In the genomic region with DNA sequence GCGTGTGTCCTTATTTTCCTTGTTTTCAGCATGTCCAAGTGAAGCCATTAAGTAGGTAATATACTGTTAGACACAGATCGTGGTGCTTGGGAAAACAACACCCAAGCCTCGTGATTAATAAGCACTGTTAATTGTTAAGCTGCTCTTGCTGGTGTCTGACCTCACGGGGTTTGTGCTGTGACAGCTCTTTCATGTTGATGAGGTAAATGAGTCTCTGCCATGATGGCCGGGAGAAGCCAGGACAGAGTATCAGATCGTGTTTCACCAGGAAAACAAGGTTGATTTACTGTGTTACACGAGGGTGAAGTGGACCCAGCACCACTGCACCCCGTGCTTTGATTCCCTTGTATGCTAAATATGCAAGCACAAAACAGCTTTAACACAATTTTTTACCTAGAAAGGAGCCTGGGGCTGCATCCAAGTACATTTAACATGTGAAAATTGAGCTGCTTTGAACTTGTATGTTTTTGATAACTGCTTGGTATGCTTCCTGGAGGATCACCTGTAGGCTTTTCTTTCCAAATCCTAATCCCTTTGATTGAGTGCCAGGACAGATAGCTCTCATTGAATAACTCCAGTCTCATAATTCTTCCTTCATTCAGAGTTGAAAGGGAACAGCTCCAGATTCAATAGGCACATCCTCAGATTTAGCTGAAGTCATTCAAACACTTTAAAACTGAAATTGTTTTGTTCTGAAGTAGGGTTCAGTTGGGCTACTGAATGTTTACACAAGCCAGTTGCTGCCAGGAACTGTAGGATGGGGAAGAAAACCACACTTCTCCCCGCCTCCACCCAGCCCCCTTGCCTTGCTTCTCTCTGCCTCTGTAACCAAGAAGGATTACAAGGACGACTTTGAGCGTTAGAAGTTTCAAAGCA, we compare ENCODE assay signal across 1 cellular context.
A peak's percentile ranks its signal among the peaks of the same experiment; 100 is the strongest.
TF ChIP-seq lines count a peak whose summit lies in the region.

No MANE protein-coding gene starts in this region.

TF ChIP-seq in HEK293, 187 proteins besides CTCF, POLR2A, EP300 and RAD21 (continued from another document and continues in another):
- TF ChIP-seq ZNF274 (IDR thresholded peaks at IDR 0.05; ENCODE audit: low read length), result no peak
- no peak for TF ChIP-seq ZNF274 (tag by site-specific recombination; IDR thresholded peaks at IDR 0.05; ENCODE audit: borderline replicate concordance)
- no peak for TF ChIP-seq ZNF133 (tag by site-specific recombination; IDR thresholded peaks at IDR 0.05)
- TF ChIP-seq ZNF394 (tag by site-specific recombination; IDR thresholded peaks at IDR 0.05; ENCODE audit: borderline replicate concordance), result no peak; the same call in 1 of the 2 replicates
- no peak for TF ChIP-seq ZNF404 (tag by site-specific recombination; IDR thresholded peaks at IDR 0.05)
- TF ChIP-seq SCRT1 (tag by site-specific recombination; IDR thresholded peaks at IDR 0.05; ENCODE audit: borderline replicate concordance), result no peak; the same call in 1 of the 2 replicates
- 0 out of 2 replicates have a peak, but pooled peaks have one; percentile 32 for TF ChIP-seq ZBTB17 (tag by site-specific recombination; IDR thresholded peaks at IDR 0.05)
- TF ChIP-seq ZNF37A (tag by site-specific recombination; IDR thresholded peaks at IDR 0.05), result no peak
- TF ChIP-seq, protein P1, sequence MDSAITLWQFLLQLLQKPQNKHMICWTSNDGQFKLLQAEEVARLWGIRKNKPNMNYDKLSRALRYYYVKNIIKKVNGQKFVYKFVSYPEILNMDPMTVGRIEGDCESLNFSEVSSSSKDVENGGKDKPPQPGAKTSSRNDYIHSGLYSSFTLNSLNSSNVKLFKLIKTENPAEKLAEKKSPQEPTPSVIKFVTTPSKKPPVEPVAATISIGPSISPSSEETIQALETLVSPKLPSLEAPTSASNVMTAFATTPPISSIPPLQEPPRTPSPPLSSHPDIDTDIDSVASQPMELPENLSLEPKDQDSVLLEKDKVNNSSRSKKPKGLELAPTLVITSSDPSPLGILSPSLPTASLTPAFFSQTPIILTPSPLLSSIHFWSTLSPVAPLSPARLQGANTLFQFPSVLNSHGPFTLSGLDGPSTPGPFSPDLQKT (IDR thresholded peaks at IDR 0.05; ENCODE audit: borderline replicate concordance, low read depth, low read length), result no peak
- TF ChIP-seq ZNF157 (tag by site-specific recombination; IDR thresholded peaks at IDR 0.05), result no peak
- no peak for TF ChIP-seq ZNF830 (tag by site-specific recombination; IDR thresholded peaks at IDR 0.05; ENCODE audit: low read depth)
- TF ChIP-seq ZBTB21 (tag by site-specific recombination; IDR thresholded peaks at IDR 0.05), result peak; percentile 90
- TF ChIP-seq ZNF112 (tag by site-specific recombination; IDR thresholded peaks at IDR 0.05), result no peak
- TF ChIP-seq GLIS1 (tag by site-specific recombination; IDR thresholded peaks at IDR 0.05), result peak; percentile 72
- TF ChIP-seq ZNF391 (tag by site-specific recombination; IDR thresholded peaks at IDR 0.05; ENCODE audit: borderline replicate concordance, low read depth), result no peak
- TF ChIP-seq ZNF626 (tag by site-specific recombination; IDR thresholded peaks at IDR 0.05), result no peak
- TF ChIP-seq GFI1B (tag by site-specific recombination; IDR thresholded peaks at IDR 0.05), result peak; percentile 8; the same call in 1 of the 2 replicates
- TF ChIP-seq KLF16 (tag by site-specific recombination; IDR thresholded peaks at IDR 0.05), result no peak
- TF ChIP-seq ZNF629 (tag by site-specific recombination; IDR thresholded peaks at IDR 0.05), result peak; percentile 95
- TF ChIP-seq, protein P2, sequence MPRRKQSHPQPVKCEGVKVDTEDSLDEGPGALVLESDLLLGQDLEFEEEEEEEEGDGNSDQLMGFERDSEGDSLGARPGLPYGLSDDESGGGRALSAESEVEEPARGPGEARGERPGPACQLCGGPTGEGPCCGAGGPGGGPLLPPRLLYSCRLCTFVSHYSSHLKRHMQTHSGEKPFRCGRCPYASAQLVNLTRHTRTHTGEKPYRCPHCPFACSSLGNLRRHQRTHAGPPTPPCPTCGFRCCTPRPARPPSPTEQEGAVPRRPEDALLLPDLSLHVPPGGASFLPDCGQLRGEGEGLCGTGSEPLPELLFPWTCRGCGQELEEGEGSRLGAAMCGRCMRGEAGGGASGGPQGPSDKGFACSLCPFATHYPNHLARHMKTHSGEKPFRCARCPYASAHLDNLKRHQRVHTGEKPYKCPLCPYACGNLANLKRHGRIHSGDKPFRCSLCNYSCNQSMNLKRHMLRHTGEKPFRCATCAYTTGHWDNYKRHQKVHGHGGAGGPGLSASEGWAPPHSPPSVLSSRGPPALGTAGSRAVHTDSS (tag by site-specific recombination; IDR thresholded peaks at IDR 0.05), result no peak
- TF ChIP-seq SP7 (tag by site-specific recombination; IDR thresholded peaks at IDR 0.05), result peak; percentile 86
- TF ChIP-seq, protein P3, sequence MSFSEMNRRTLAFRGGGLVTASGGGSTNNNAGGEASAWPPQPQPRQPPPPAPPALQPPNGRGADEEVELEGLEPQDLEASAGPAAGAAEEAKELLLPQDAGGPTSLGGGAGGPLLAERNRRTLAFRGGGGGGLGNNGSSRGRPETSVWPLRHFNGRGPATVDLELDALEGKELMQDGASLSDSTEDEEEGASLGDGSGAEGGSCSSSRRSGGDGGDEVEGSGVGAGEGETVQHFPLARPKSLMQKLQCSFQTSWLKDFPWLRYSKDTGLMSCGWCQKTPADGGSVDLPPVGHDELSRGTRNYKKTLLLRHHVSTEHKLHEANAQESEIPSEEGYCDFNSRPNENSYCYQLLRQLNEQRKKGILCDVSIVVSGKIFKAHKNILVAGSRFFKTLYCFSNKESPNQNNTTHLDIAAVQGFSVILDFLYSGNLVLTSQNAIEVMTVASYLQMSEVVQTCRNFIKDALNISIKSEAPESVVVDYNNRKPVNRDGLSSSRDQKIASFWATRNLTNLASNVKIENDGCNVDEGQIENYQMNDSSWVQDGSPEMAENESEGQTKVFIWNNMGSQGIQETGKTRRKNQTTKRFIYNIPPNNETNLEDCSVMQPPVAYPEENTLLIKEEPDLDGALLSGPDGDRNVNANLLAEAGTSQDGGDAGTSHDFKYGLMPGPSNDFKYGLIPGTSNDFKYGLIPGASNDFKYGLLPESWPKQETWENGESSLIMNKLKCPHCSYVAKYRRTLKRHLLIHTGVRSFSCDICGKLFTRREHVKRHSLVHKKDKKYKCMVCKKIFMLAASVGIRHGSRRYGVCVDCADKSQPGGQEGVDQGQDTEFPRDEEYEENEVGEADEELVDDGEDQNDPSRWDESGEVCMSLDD (tag by site-specific recombination; IDR thresholded peaks at IDR 0.05), result no peak
- TF ChIP-seq ZIC2 (tag by site-specific recombination; IDR thresholded peaks at IDR 0.05), result 0 out of 2 replicates have a peak, but pooled peaks have one; percentile 25
- TF ChIP-seq EGR2 (tag by site-specific recombination; IDR thresholded peaks at IDR 0.05; ENCODE audit: low read depth), result peak; percentile 64
- no peak for TF ChIP-seq ZNF610 (tag by site-specific recombination; IDR thresholded peaks at IDR 0.05; ENCODE audit: borderline replicate concordance)
- no peak for TF ChIP-seq ZNF76 (tag by site-specific recombination; IDR thresholded peaks at IDR 0.05; ENCODE audit: borderline replicate concordance, low read depth)
- TF ChIP-seq, protein P4, sequence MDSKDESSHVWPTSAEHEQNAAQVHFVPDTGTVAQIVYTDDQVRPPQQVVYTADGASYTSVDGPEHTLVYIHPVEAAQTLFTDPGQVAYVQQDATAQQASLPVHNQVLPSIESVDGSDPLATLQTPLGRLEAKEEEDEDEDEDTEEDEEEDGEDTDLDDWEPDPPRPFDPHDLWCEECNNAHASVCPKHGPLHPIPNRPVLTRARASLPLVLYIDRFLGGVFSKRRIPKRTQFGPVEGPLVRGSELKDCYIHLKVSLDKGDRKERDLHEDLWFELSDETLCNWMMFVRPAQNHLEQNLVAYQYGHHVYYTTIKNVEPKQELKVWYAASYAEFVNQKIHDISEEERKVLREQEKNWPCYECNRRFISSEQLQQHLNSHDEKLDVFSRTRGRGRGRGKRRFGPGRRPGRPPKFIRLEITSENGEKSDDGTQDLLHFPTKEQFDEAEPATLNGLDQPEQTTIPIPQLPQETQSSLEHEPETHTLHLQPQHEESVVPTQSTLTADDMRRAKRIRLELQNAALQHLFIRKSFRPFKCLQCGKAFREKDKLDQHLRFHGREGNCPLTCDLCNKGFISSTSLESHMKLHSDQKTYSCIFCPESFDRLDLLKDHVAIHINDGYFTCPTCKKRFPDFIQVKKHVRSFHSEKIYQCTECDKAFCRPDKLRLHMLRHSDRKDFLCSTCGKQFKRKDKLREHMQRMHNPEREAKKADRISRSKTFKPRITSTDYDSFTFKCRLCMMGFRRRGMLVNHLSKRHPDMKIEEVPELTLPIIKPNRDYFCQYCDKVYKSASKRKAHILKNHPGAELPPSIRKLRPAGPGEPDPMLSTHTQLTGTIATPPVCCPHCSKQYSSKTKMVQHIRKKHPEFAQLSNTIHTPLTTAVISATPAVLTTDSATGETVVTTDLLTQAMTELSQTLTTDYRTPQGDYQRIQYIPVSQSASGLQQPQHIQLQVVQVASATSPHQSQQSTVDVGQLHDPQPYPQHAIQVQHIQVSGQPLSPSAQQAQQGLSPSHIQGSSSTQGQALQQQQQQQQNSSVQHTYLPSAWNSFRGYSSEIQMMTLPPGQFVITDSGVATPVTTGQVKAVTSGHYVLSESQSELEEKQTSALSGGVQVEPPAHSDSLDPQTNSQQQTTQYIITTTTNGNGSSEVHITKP (tag by site-specific recombination; IDR thresholded peaks at IDR 0.05), result 0 out of 2 replicates have a peak, but pooled peaks have one; percentile 14
- no peak for TF ChIP-seq ZNF341 (tag by site-specific recombination; IDR thresholded peaks at IDR 0.05; ENCODE audit: low read depth)
- TF ChIP-seq, protein P5, sequence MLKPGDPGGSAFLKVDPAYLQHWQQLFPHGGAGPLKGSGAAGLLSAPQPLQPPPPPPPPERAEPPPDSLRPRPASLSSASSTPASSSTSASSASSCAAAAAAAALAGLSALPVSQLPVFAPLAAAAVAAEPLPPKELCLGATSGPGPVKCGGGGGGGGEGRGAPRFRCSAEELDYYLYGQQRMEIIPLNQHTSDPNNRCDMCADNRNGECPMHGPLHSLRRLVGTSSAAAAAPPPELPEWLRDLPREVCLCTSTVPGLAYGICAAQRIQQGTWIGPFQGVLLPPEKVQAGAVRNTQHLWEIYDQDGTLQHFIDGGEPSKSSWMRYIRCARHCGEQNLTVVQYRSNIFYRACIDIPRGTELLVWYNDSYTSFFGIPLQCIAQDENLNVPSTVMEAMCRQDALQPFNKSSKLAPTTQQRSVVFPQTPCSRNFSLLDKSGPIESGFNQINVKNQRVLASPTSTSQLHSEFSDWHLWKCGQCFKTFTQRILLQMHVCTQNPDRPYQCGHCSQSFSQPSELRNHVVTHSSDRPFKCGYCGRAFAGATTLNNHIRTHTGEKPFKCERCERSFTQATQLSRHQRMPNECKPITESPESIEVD (tag by site-specific recombination; IDR thresholded peaks at IDR 0.05), result peak; percentile 75
- no peak for TF ChIP-seq KLF1 (tag by site-specific recombination; IDR thresholded peaks at IDR 0.05)
- TF ChIP-seq ZNF571 (tag by site-specific recombination; IDR thresholded peaks at IDR 0.05), result no peak
- TF ChIP-seq KLF10 (tag by site-specific recombination; IDR thresholded peaks at IDR 0.05), result no peak
- TF ChIP-seq ZBTB8A (tag by site-specific recombination; IDR thresholded peaks at IDR 0.05), result no peak
- TF ChIP-seq ZNF529 (tag by site-specific recombination; IDR thresholded peaks at IDR 0.05; ENCODE audit: insufficient replicate concordance), result no peak
- TF ChIP-seq ZNF169 (tag by site-specific recombination; IDR thresholded peaks at IDR 0.05), result no peak
- no peak for TF ChIP-seq ZNF202 (tag by site-specific recombination; IDR thresholded peaks at IDR 0.05; ENCODE audit: borderline replicate concordance)
- TF ChIP-seq ZNF843 (tag by site-specific recombination; IDR thresholded peaks at IDR 0.05), result 0 out of 2 replicates have a peak, but pooled peaks have one; percentile 53
- TF ChIP-seq ZFHX2 (tag by site-specific recombination; conservative IDR thresholded peaks at IDR 0.05), result peak; percentile 63
- TF ChIP-seq ZNF777 (tag by site-specific recombination; IDR thresholded peaks at IDR 0.05; ENCODE audit: borderline replicate concordance), result no peak
- TF ChIP-seq, protein P6, sequence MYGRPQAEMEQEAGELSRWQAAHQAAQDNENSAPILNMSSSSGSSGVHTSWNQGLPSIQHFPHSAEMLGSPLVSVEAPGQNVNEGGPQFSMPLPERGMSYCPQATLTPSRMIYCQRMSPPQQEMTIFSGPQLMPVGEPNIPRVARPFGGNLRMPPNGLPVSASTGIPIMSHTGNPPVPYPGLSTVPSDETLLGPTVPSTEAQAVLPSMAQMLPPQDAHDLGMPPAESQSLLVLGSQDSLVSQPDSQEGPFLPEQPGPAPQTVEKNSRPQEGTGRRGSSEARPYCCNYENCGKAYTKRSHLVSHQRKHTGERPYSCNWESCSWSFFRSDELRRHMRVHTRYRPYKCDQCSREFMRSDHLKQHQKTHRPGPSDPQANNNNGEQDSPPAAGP (tag by site-specific recombination; IDR thresholded peaks at IDR 0.05), result no peak
- TF ChIP-seq, protein P7, sequence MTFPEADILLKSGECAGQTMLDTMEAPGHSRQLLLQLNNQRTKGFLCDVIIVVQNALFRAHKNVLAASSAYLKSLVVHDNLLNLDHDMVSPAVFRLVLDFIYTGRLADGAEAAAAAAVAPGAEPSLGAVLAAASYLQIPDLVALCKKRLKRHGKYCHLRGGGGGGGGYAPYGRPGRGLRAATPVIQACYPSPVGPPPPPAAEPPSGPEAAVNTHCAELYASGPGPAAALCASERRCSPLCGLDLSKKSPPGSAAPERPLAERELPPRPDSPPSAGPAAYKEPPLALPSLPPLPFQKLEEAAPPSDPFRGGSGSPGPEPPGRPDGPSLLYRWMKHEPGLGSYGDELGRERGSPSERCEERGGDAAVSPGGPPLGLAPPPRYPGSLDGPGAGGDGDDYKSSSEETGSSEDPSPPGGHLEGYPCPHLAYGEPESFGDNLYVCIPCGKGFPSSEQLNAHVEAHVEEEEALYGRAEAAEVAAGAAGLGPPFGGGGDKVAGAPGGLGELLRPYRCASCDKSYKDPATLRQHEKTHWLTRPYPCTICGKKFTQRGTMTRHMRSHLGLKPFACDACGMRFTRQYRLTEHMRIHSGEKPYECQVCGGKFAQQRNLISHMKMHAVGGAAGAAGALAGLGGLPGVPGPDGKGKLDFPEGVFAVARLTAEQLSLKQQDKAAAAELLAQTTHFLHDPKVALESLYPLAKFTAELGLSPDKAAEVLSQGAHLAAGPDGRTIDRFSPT (tag by site-specific recombination; IDR thresholded peaks at IDR 0.05), result no peak
- no peak for TF ChIP-seq ZNF366 (tag by site-specific recombination; conservative IDR thresholded peaks at IDR 0.05)
- no peak for TF ChIP-seq ZNF350 (tag by site-specific recombination; IDR thresholded peaks at IDR 0.05)
- TF ChIP-seq, protein P8, sequence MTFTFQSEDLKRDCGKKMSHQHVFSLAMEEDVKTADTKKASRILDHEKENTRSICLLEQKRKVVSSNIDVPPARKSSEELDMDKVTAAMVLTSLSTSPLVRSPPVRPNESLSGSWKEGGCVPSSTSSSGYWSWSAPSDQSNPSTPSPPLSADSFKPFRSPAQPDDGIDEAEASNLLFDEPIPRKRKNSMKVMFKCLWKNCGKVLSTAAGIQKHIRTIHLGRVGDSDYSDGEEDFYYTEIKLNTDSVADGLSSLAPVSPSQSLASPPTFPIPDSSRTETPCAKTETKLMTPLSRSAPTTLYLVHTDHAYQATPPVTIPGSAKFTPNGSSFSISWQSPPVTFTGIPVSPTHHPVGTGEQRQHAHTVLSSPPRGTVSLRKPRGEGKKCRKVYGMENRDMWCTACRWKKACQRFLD (tag by site-specific recombination; IDR thresholded peaks at IDR 0.05), result no peak
- TF ChIP-seq SCRT2 (tag by site-specific recombination; IDR thresholded peaks at IDR 0.05), result peak; percentile 86
- no peak for TF ChIP-seq MZF1 (tag by site-specific recombination; IDR thresholded peaks at IDR 0.05; ENCODE audit: borderline replicate concordance)
- TF ChIP-seq ZNF146 (tag by site-specific recombination; IDR thresholded peaks at IDR 0.05), result no peak
- TF ChIP-seq ZNF561 (tag by site-specific recombination; IDR thresholded peaks at IDR 0.05; ENCODE audit: borderline replicate concordance), result 0 out of 2 replicates have a peak, but pooled peaks have one; percentile 55
